In genomic region chr10:1736972-1737221, GRCh38 we compare ENCODE assay signal across 12 cellular contexts. TPM values are rescaled to one million over a fixed set of nuclear protein-coding genes. Genes with fewer than 3 reads are reported as not detected.
A peak's percentile ranks its signal among the peaks of the same experiment; 100 is the strongest.
DNase-seq lines count a peak whose midpoint lies in the region; ATAC-seq, FAIRE-seq and TF ChIP-seq lines count a peak whose summit lies in the region.
"Had no signal": no experiment of that assay in that cellular context is flagged by ENCODE, and none has a peak within 500 bp of the region (broad histone marks: within the 10 kb centered on the region; RNA-seq: fewer than 3 reads in every experiment).

No MANE protein-coding gene starts in this region.

- no peaks in the 10 kb centered on the region for H3K36me3 Mint-ChIP-seq in IgD-negative memory B cell
- H3K36me3 Mint-ChIP-seq in glutamatergic neuron (ENCODE audit: unreplicated experiment): no peaks in the 10 kb centered on the region
- H3K36me3 Mint-ChIP-seq: activated CD8-positive, alpha-beta memory T cell treated with anti-CD3 and anti-CD28 coated beads, Interleukin-2, amount 10 ng/mL, durations not matched to agents 7 days and 5 days; naive thymus-derived CD8-positive, alpha-beta T cell had no signal

- H3K9me3 Mint-ChIP-seq in IgD-negative memory B cell (no peaks in the 10 kb centered on the region), glutamatergic neuron (ENCODE audit: unreplicated experiment) (peaks cover 8% of the 10 kb centered on the region)
- H3K9me3 Mint-ChIP-seq: naive thymus-derived CD8-positive, alpha-beta T cell had no signal

- H3K27me3 Mint-ChIP-seq in IgD-negative memory B cell (peaks cover 74% of the 10 kb centered on the region), glutamatergic neuron (ENCODE audit: unreplicated experiment) (peaks cover 10% of the 10 kb centered on the region)

- H3K36me3 ChIP-seq in psoas muscle (ENCODE audit: insufficient read depth in 1 of 2, low read depth in 1 of 2): no peaks in the 10 kb centered on the region
- H3K36me3 ChIP-seq: gastrocnemius medialis had no signal

- peaks cover 3 to 37% (median 4%) of the 10 kb centered on the region in 3 donors for H3K27me3 ChIP-seq in psoas muscle (ENCODE audit: insufficient read depth in 3 of 3, low read length in 2 of 3)

- intact Hi-C loops in psoas muscle (cut with DNase I): no loop called here

- peak overlapping the region; percentile 28 for H3K4me3 ChIP-seq in psoas muscle

- WGBS in psoas muscle, 3 donors: 1 to 2% (median 1%) methylated on average over 8 to 17 of the region's 17 CpGs

- H3K4me1 Mint-ChIP-seq in IgD-negative memory B cell: peaks cover 15 to 23% (median 21%) of the 10 kb centered on the region in 3 donors
- H3K4me1 Mint-ChIP-seq in glutamatergic neuron (ENCODE audit: low read depth, unreplicated experiment): peaks cover 44% of the 10 kb centered on the region
- H3K4me1 Mint-ChIP-seq: activated CD8-positive, alpha-beta memory T cell treated with anti-CD3 and anti-CD28 coated beads, Interleukin-2, amount 10 ng/mL, durations not matched to agents 7 days and 5 days had no signal

- TF ChIP-seq CTCF in glutamatergic neuron (IDR thresholded peaks at IDR 0.05; ENCODE audit: partially characterized antibody, unreplicated experiment) (no peak), psoas muscle (IDR thresholded peaks at IDR 0.05) (no peak)

- no peaks in the 10 kb centered on the region for H3K4me1 ChIP-seq in psoas muscle
- H3K4me1 ChIP-seq: gastrocnemius medialis had no signal

- DNase-seq in GM19239 (ENCODE audit: insufficient read length, low spot score) (peak; percentile 12), glutamatergic neuron (no peak), psoas muscle (no peak), NCI-H1694 (lab: John Stamatoyannopoulos, UW) (no peak), NCI-H2081 treated with DMSO at 0.1 percent for 48 hours (lab: John Stamatoyannopoulos, UW) (no peak), NCI-H2196 treated with DMSO at 0.1 percent for 48 hours (lab: John Stamatoyannopoulos, UW; ENCODE audit: unreplicated experiment) (no peak), SK-N-DZ (ENCODE audit: low spot score) (no peak)
- DNase-seq: activated CD8-positive, alpha-beta memory T cell treated with anti-CD3 and anti-CD28 coated beads, Interleukin-2, amount 10 ng/mL, durations not matched to agents 7 days and 5 days; gastrocnemius medialis; naive thymus-derived CD8-positive, alpha-beta T cell had no signal

- no peak for FAIRE-seq in GM19239 (lab: Jason Lieb, UNC)

- no peak overlapping the region for H3K27ac ChIP-seq in psoas muscle
- H3K27ac ChIP-seq: gastrocnemius medialis had no signal

- H3K9me3 ChIP-seq in psoas muscle: no peaks in the 10 kb centered on the region
- H3K9me3 ChIP-seq: gastrocnemius medialis had no signal

- H3K4me3 Mint-ChIP-seq in IgD-negative memory B cell (peak overlapping the region in 3 of 4 donors; percentile 59 to 87 (median 85)), glutamatergic neuron (ENCODE audit: unreplicated experiment) (peak overlapping the region; percentile 90)
- H3K4me3 Mint-ChIP-seq: activated CD8-positive, alpha-beta memory T cell treated with anti-CD3 and anti-CD28 coated beads, Interleukin-2, amount 10 ng/mL, durations not matched to agents 7 days and 5 days had no signal

- H3K27ac Mint-ChIP-seq in IgD-negative memory B cell (no peak overlapping the region), glutamatergic neuron (ENCODE audit: unreplicated experiment) (peak overlapping the region; percentile 92)
- H3K27ac Mint-ChIP-seq: activated CD8-positive, alpha-beta memory T cell treated with anti-CD3 and anti-CD28 coated beads, Interleukin-2, amount 10 ng/mL, durations not matched to agents 7 days and 5 days; naive thymus-derived CD8-positive, alpha-beta T cell had no signal

- ATAC-seq in psoas muscle: no peak
- ATAC-seq: activated CD8-positive, alpha-beta memory T cell treated with anti-CD3 and anti-CD28 coated beads, Interleukin-2, amount 10 ng/mL, durations not matched to agents 7 days and 5 days; gastrocnemius medialis had no signal

RNA-seq across cellular contexts. Expression of gene ADARB2, which starts 0.4 kb away (rescaled TPM):
- polyA plus RNA-seq in IgD-negative memory B cell: not detected
- total RNA-seq in glutamatergic neuron (ENCODE audit: unreplicated experiment): 20.6 TPM
- under 1 TPM in 2 of 4 donors, not detected in 2; 0.15 to 0.34 TPM for total RNA-seq in psoas muscle
- polyA plus RNA-seq in psoas muscle: under 1 TPM; 0.05 to 0.39 (median 0.15) TPM
- 0.26 and 0.98 TPM in 2 replicates for polyA plus RNA-seq in SK-N-DZ (2014; cell fraction: cytosol; rRNA removed)
- 1.1 TPM in 2 replicates for polyA plus RNA-seq in SK-N-DZ (2014; cell fraction: nucleus; rRNA removed)
- total RNA-seq: activated CD8-positive, alpha-beta memory T cell treated with anti-CD3 and anti-CD28 coated beads, Interleukin-2, amount 10 ng/mL, durations not matched to agents 7 days and 5 days; cardiac septum; naive thymus-derived CD8-positive, alpha-beta T cell had no signal
- polyA plus RNA-seq: naive thymus-derived CD8-positive, alpha-beta T cell had no signal

Comparison
In these comparisons a context has a peak if more than half of its experiments do, and no peak if none do; other contexts are left out.
1. RNA of gene ADARB2, which starts 0.4 kb away (total RNA-seq): 20.6 TPM in glutamatergic neuron (single experiment); 0.15 to 0.34 TPM in psoas muscle; every median in the first group is over 10 times any median in the second.